Comparison of ENCODE assay signal across 29 cellular contexts in the genomic region with DNA sequence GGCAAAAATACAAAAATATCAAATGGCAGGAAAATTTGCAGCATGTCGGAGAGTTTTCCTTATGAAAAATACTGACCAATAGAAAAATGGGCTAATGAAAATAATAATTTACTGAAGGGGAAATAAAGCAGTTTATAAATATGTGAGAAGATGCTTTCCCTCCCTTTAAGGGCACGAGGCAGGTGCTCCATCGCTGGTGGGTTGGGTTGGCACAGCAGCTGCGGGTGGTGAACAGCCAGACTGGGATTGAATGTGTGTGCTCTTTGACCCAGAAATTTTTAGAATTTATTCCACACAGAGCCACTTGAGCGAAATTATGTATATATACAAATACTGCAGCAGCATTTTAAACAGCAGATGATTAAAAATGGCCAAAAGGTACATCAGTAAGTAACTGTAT.
"Had no signal": no experiment of that assay in that cellular context is flagged by ENCODE, and none has a peak within 500 bp of the region (broad histone marks: within the 10 kb centered on the region; RNA-seq: fewer than 3 reads in every experiment).

No MANE protein-coding gene starts in this region.

- H3K27me3 Mint-ChIP-seq: dendritic cell treated with granulocyte-macrophage colony-stimulating factor and Interleukin-4, amounts not matched to agents 40 ng/mL and 50 ng/mL, for 4 days; naive B cell; natural killer cell treated with Interleukin-12 subunit alpha and Interleukin-12 subunit beta and Interleukin-15 and Interleukin-18, amount 100 ng/mL, for 72 hours; type B pancreatic cell had no signal

- H3K79me2 ChIP-seq: parathyroid adenoma had no signal

- H3K9me3 ChIP-seq: prostate gland, testis had no signal

- H2AFZ ChIP-seq: neural progenitor cell, parathyroid adenoma had no signal

- H3K4me3 ChIP-seq: esophagus muscularis mucosa, gastroesophageal sphincter, heart left ventricle, mucosa of descending colon, neural progenitor cell, prostate gland, right atrium auricular region, stomach, testis, tibial artery had no signal

- H3K4me3 Mint-ChIP-seq: dendritic cell treated with granulocyte-macrophage colony-stimulating factor and Interleukin-4, amounts not matched to agents 40 ng/mL and 50 ng/mL, for 4 days; endodermal cell; immature natural killer cell; mesothelial cell of epicardium; natural killer cell treated with Interleukin-12 subunit alpha and Interleukin-12 subunit beta and Interleukin-15 and Interleukin-18, amount 100 ng/mL, for 72 hours; neural progenitor cell; stimulated activated effector memory CD8-positive, alpha-beta T cell treated with anti-CD3 and anti-CD28 coated beads, Interleukin-12 subunit alpha, Interleukin-12 subunit beta, amount 100 ng/mL, for 72 hours; type B pancreatic cell had no signal

- DNase-seq: cerebellar nuclear complex; effector CD8-positive, alpha-beta T cell; endodermal cell; foreskin keratinocyte; hippocampal formation; immature natural killer cell; islet precursor cell; mesenchymal stem cell; mucosa of descending colon; naive B cell; stimulated activated CD4-positive, alpha-beta T cell treated with anti-CD3 and anti-CD28 coated beads, Interleukin-2, amount 100 ng/mL, for 24 hours; stimulated activated CD4-positive, alpha-beta T cell treated with anti-CD3 and anti-CD28 coated beads, Interleukin-4, amount 100 ng/mL, for 24 hours; stimulated activated naive CD4-positive, alpha-beta T cell treated with Interleukin-2 at 50 U/mL for 16 hours; stomach; testis had no signal

- ATAC-seq: foreskin keratinocyte; gastroesophageal sphincter; mucosa of descending colon; natural killer cell treated with Interleukin-12 subunit alpha and Interleukin-12 subunit beta and Interleukin-15 and Interleukin-18, amount 100 ng/mL, for 72 hours; sciatic nerve; stimulated activated effector memory CD8-positive, alpha-beta T cell treated with anti-CD3 and anti-CD28 coated beads, Interleukin-12 subunit alpha, Interleukin-12 subunit beta, amount 100 ng/mL, for 72 hours had no signal

- H3K4me1 ChIP-seq: esophagus muscularis mucosa, foreskin keratinocyte, gastroesophageal sphincter, heart left ventricle, neural progenitor cell, parathyroid adenoma, prostate gland, right atrium auricular region, stomach, testis, tibial artery had no signal

- H3K4me2 ChIP-seq: neural progenitor cell had no signal

- H3K27me3 ChIP-seq: esophagus muscularis mucosa, foreskin keratinocyte, gastroesophageal sphincter, heart left ventricle, neural progenitor cell, right atrium auricular region, stomach, testis, tibial artery had no signal

- H3K27ac ChIP-seq: esophagus muscularis mucosa, foreskin keratinocyte, gastroesophageal sphincter, heart left ventricle, neural progenitor cell, parathyroid adenoma, prostate gland, right atrium auricular region, stomach, testis, tibial artery had no signal

- H3K4me1 Mint-ChIP-seq: endodermal cell, immature natural killer cell, mesothelial cell of epicardium, neural progenitor cell had no signal

- H3K27ac Mint-ChIP-seq: dendritic cell treated with granulocyte-macrophage colony-stimulating factor and Interleukin-4, amounts not matched to agents 40 ng/mL and 50 ng/mL, for 4 days; endodermal cell; mesothelial cell of epicardium; natural killer cell treated with Interleukin-12 subunit alpha and Interleukin-12 subunit beta and Interleukin-15 and Interleukin-18, amount 100 ng/mL, for 72 hours; neural progenitor cell; stimulated activated effector memory CD8-positive, alpha-beta T cell treated with anti-CD3 and anti-CD28 coated beads, Interleukin-12 subunit alpha, Interleukin-12 subunit beta, amount 100 ng/mL, for 72 hours; type B pancreatic cell had no signal
